Comparison of ENCODE assay signal across 1 cellular context in the genomic region with DNA sequence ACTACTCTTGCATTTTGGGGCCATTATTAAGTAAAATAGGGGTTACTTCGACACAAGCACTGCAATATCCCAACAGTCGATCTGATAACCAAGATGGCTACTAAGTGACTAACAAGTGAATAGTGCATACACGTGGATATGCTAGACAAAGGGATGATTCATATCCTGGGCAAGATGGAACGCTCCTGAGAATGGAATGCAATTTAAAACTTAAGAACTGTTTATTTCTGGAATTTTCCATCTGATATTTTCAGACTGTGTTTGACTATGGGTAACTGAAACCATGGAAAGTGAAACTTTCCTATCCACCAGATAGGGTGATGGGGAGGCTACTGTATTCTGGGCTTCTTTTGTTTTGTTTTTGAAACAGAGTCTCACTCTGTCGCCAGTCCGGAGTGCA.
TF ChIP-seq lines count a peak whose summit lies in the region.

No MANE protein-coding gene starts in this region.

TF ChIP-seq in K562, 482 proteins besides CTCF, POLR2A, EP300 and RAD21 (continued from another document):
- TF ChIP-seq ZBTB40 (IDR thresholded peaks at IDR 0.05) (no peak), ZBTB40 (CRISPR knock-in tag; IDR thresholded peaks at IDR 0.05) (no peak), ZNF395 (CRISPR knock-in tag; IDR thresholded peaks at IDR 0.05) (peak; percentile 59; the same call in 1 of the 2 replicates), RBM39 (optimal IDR thresholded peaks at IDR 0.05; ENCODE audit: low read depth, low read length) (no peak), HINFP (tag; conservative IDR thresholded peaks at IDR 0.05; ENCODE audit: low read depth) (no peak), RB1 (IDR thresholded peaks at IDR 0.05; ENCODE audit: low read depth) (no peak), XRCC3 (IDR thresholded peaks at IDR 0.05) (no peak), KLF16 (IDR thresholded peaks at IDR 0.05) (no peak), ZNF398 (CRISPR knock-in tag; IDR thresholded peaks at IDR 0.05) (no peak), RFX7 (CRISPR knock-in tag; IDR thresholded peaks at IDR 0.05) (no peak), ZFP36 (IDR thresholded peaks at IDR 0.05; ENCODE audit: low read depth, low read length, partially characterized antibody) (no peak), STAT5B (CRISPR knock-in tag; IDR thresholded peaks at IDR 0.05) (no peak), ZNF217 (CRISPR knock-in tag; IDR thresholded peaks at IDR 0.05) (no peak), BCLAF1 (IDR thresholded peaks at IDR 0.05; ENCODE audit: borderline replicate concordance in 1 of 2, control insufficient read depth in 1 of 2, low read depth in 2 of 2, low read length in 1 of 2) (no peak), PML (IDR thresholded peaks at IDR 0.05; ENCODE audit: low read length) (no peak), NR2C2 (CRISPR knock-in tag; IDR thresholded peaks at IDR 0.05) (no peak), NR2C2 (tag; IDR thresholded peaks at IDR 0.05) (no peak), CBX8 (IDR thresholded peaks at IDR 0.05; ENCODE audit: borderline replicate concordance, extremely low read depth, low read depth, low read length, poor library complexity, severe bottlenecking) (no peak), MEF2D (tag; conservative IDR thresholded peaks at IDR 0.05; ENCODE audit: low read depth) (no peak), THRAP3 (IDR thresholded peaks at IDR 0.05; ENCODE audit: borderline replicate concordance) (no peak), MECOM (CRISPR knock-in tag; IDR thresholded peaks at IDR 0.05) (no peak)
- TF ChIP-seq, protein P1, sequence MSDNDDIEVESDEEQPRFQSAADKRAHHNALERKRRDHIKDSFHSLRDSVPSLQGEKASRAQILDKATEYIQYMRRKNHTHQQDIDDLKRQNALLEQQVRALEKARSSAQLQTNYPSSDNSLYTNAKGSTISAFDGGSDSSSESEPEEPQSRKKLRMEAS (CRISPR knock-in tag; IDR thresholded peaks at IDR 0.05): no peak
- TF ChIP-seq, protein P2, sequence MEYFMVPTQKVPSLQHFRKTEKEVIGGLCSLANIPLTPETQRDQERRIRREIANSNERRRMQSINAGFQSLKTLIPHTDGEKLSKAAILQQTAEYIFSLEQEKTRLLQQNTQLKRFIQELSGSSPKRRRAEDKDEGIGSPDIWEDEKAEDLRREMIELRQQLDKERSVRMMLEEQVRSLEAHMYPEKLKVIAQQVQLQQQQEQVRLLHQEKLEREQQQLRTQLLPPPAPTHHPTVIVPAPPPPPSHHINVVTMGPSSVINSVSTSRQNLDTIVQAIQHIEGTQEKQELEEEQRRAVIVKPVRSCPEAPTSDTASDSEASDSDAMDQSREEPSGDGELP (CRISPR knock-in tag; IDR thresholded peaks at IDR 0.05; ENCODE audit: borderline replicate concordance): no peak
- TF ChIP-seq, protein P3, sequence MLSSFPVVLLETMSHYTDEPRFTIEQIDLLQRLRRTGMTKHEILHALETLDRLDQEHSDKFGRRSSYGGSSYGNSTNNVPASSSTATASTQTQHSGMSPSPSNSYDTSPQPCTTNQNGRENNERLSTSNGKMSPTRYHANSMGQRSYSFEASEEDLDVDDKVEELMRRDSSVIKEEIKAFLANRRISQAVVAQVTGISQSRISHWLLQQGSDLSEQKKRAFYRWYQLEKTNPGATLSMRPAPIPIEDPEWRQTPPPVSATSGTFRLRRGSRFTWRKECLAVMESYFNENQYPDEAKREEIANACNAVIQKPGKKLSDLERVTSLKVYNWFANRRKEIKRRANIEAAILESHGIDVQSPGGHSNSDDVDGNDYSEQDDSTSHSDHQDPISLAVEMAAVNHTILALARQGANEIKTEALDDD (IDR thresholded peaks at IDR 0.05): peak; percentile 43; the same call in 1 of the 2 replicates
TF ChIP-seq in K562: peak in this region for 15.
